In genomic region chr5:168415971-168416370, GRCh38 we compare ENCODE assay signal across 20 cellular contexts.
"Had no signal": no experiment of that assay in that cellular context is flagged by ENCODE, and none has a peak within 500 bp of the region (broad histone marks: within the 10 kb centered on the region; RNA-seq: fewer than 3 reads in every experiment).

No MANE protein-coding gene starts in this region.

- ATAC-seq: esophagus mucosa, gastrocnemius medialis, heart right ventricle, left cardiac atrium, left lung, left ventricle myocardium superior, lower lobe of right lung had no signal

- H3K4me1 Mint-ChIP-seq: mesothelial cell of epicardium had no signal

- H3K27ac ChIP-seq: colonic mucosa, esophagus squamous epithelium, gastrocnemius medialis, heart right ventricle, left lung, lower lobe of right lung had no signal

- H3K4me3 Mint-ChIP-seq: dendritic cell treated with granulocyte-macrophage colony-stimulating factor and Interleukin-4, amounts not matched to agents 40 ng/mL and 50 ng/mL, for 4 days; mesothelial cell of epicardium had no signal

- H3K4me3 ChIP-seq: colonic mucosa, esophagus squamous epithelium, gastrocnemius medialis, heart right ventricle, left lung, lower lobe of right lung had no signal

- DNase-seq: colonic mucosa; cortex of kidney; effector CD4-positive, alpha-beta T cell; effector memory CD4-positive, alpha-beta T cell; esophagus squamous epithelium; foreskin fibroblast; foreskin melanocyte; gastrocnemius medialis; glutamatergic neuron; head of caudate nucleus; heart right ventricle; hippocampal formation; left cardiac atrium; left lung; left ventricle myocardium superior; lower lobe of right lung; mesenchymal stem cell had no signal

- H3K27ac Mint-ChIP-seq: dendritic cell treated with granulocyte-macrophage colony-stimulating factor and Interleukin-4, amounts not matched to agents 40 ng/mL and 50 ng/mL, for 4 days; mesothelial cell of epicardium had no signal

- H3K36me3 ChIP-seq: colonic mucosa, gastrocnemius medialis, heart right ventricle had no signal

- H3K27me3 ChIP-seq: colonic mucosa, esophagus squamous epithelium, gastrocnemius medialis, heart right ventricle, left lung had no signal

- H3K9me3 Mint-ChIP-seq: dendritic cell treated with granulocyte-macrophage colony-stimulating factor and Interleukin-4, amounts not matched to agents 40 ng/mL and 50 ng/mL, for 4 days; mesothelial cell of epicardium had no signal

- H3K27me3 Mint-ChIP-seq: dendritic cell treated with granulocyte-macrophage colony-stimulating factor and Interleukin-4, amounts not matched to agents 40 ng/mL and 50 ng/mL, for 4 days had no signal

- H3K9me3 ChIP-seq: colonic mucosa, esophagus squamous epithelium, gastrocnemius medialis, heart right ventricle, left lung, lower lobe of right lung had no signal

- H3K4me1 ChIP-seq: colonic mucosa, esophagus squamous epithelium, gastrocnemius medialis, left lung, lower lobe of right lung had no signal
